ENCODE assay signal across 1 cellular context in genomic region chr4:3941735-3942540, GRCh38.
TF ChIP-seq lines count a peak whose summit lies in the region.

No MANE protein-coding gene starts in this region.

TF ChIP-seq in GM12878, 131 proteins besides CTCF, POLR2A, EP300 and RAD21:
- TF ChIP-seq SMC3 (IDR thresholded peaks at IDR 0.05; ENCODE audit: borderline replicate concordance, low read length) (0 out of 2 replicates have a peak, but pooled peaks have one; percentile 3), ZBTB40 (IDR thresholded peaks at IDR 0.05; ENCODE audit: borderline replicate concordance) (peak; percentile 49; the same call in 1 of the 2 replicates)
